10 cellular contexts compared by ENCODE assay signal in the genomic region with DNA sequence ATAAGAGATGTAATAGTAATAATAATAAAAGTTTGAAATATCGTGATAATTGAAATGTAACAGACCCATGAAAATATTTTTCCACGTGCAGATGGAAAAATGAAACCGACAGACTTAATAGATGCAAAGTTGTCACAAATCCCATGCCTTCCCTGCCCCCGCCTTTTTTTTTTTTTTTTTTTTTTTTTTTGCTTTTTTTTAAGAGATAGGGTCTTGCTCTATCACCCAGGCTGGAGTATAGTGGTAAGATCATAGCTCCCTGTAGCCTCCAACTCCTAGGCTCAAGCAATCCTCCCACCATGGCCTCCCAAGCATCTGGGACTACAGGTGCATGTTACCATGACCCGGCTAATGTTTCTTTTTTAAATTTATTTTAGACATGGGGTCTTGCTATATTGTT.
"Had no signal": no experiment of that assay in that cellular context is flagged by ENCODE, and none has a peak within 500 bp of the region (broad histone marks: within the 10 kb centered on the region; RNA-seq: fewer than 3 reads in every experiment).

No MANE protein-coding gene starts in this region.

- H2AFZ ChIP-seq: GM23248, GM23338 had no signal

- H3K9ac ChIP-seq: GM23248 had no signal

- DNase-seq: GOT3, H7, H9, HCEC 1CT, HFFc6 had no signal

- H3K9me3 ChIP-seq: HAP-1 had no signal

- H3K36me3 ChIP-seq: HAP-1 had no signal

- FAIRE-seq: H1 had no signal

- H3K4me2 ChIP-seq: GM23338 had no signal

- H3K4me3 ChIP-seq: GM23248, GM23338, HAP-1 had no signal

- ATAC-seq: GM23338, HCT116 had no signal

- H3K27ac ChIP-seq: GM23248 had no signal
